8 cellular contexts compared by ENCODE assay signal in the genomic region with DNA sequence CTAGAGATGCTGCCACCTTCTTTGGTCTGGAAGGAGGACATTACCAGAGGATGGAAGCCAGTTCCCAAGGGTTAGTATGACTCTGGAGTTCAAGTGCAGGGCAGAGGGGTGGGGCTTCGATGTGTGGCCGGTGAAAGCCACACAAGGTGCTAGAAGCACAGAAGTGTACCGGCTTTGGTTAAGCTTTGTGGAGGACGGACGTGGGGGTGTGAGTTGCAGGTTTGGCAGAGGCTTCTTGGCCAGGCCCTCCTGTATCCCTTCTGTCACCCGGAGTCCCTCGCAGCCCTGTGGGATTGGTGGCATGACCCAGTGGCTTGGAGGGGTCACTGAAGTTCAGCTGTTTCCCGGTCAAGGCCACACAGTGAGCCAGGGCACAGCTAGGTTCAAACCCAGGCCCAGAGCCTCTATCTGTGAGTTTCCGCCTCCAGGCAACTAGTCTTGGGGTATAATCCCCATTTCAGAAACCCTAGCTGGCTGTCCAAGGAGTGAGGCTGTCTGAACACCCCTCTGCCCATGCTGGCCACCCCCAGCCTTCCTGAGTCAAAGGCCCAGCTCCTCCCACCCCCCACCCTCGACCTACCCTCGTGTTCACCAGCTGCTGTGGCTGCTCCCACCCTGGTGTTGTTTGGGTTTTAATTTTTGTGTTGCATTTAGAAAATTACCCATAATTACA. TPM values are rescaled to one million over a fixed set of nuclear protein-coding genes. Genes with fewer than 3 reads are reported as not detected.
DNase-seq lines count a peak whose midpoint lies in the region; ATAC-seq and TF ChIP-seq lines count a peak whose summit lies in the region.

No MANE protein-coding gene starts in this region.

- peak overlapping the region; percentile 100 for H3K4me2 ChIP-seq in HCT116 (ENCODE audit: low read length)
- H3K4me2 ChIP-seq in MM.1S (ENCODE audit: low read depth, low read length), result no peak overlapping the region

- ATAC-seq in HCT116 (no peak), HG03521 (IDR thresholded peaks at IDR 0.05; ENCODE audit: unreplicated experiment) (no peak)

- intact Hi-C loops in HCT116 (cut with micrococcal nuclease), result no loop called here

- WGBS in adipose tissue, 3 donors, result 11 to 40% (median 11%) methylated on average over 11 of the region's 11 CpGs
- 77 to 78% methylated on average over 6 to 10 of the region's 11 CpGs for WGBS in endodermal cell (ENCODE audit: insufficient coverage in 1 of 2, insufficient read length in 1 of 2), 2 experiments

- H3K79me2 ChIP-seq in ACC112 (ENCODE audit: control insufficient read depth, insufficient read depth, low read length, unreplicated experiment) (peaks cover 2% of the 10 kb centered on the region), HCT116 (ENCODE audit: insufficient read depth, low read length) (peaks cover 3% of the 10 kb centered on the region; the same call in 1 of the 2 replicates), MM.1S (ENCODE audit: low read length) (no peaks in the 10 kb centered on the region)

- H3K4me1 ChIP-seq in ACC112 (ENCODE audit: control insufficient read depth, insufficient read depth, low read length, unreplicated experiment), result peaks cover 35% of the 10 kb centered on the region
- H3K4me1 ChIP-seq in HCT116 (ENCODE audit: control insufficient read depth in 1 of 2, insufficient read depth in 2 of 2, low read length in 2 of 2), result peaks cover 49 to 74% of the 10 kb centered on the region in 2 experiments
- peaks cover 30 to 43% of the 10 kb centered on the region in 2 donors for H3K4me1 ChIP-seq in mucosa of rectum (ENCODE audit: control insufficient read depth in 2 of 2, insufficient read depth in 2 of 2, low read length in 2 of 2)
- H3K4me1 ChIP-seq in endodermal cell (ENCODE audit: control insufficient read depth, insufficient read depth, low read length), result no peaks in the 10 kb centered on the region
- peaks cover 6% of the 10 kb centered on the region for H3K4me1 ChIP-seq in MM.1S (ENCODE audit: low read length)

- H3K36me3 Mint-ChIP-seq in endodermal cell (ENCODE audit: low read depth), result no peaks in the 10 kb centered on the region

- H3K4me3 Mint-ChIP-seq in endodermal cell, result no peak overlapping the region

- H3K27me3 ChIP-seq in ACC112 (ENCODE audit: insufficient read depth, low read length) (no peaks in the 10 kb centered on the region), HCT116 (ENCODE audit: insufficient read depth, low read length) (no peaks in the 10 kb centered on the region), mucosa of rectum (ENCODE audit: control insufficient read depth in 2 of 2, insufficient read depth in 2 of 2, low read length in 2 of 2) (peaks cover 8 to 9% of the 10 kb centered on the region in 2 donors), endodermal cell (ENCODE audit: control insufficient read depth, insufficient read depth, low read length, poor library complexity, severe bottlenecking) (peaks cover 10% of the 10 kb centered on the region), MM.1S (replicated peaks; ENCODE audit: insufficient read depth, low read length) (peaks cover 73% of the 10 kb centered on the region)

- peaks cover 55% of the 10 kb centered on the region for H3K27me3 Mint-ChIP-seq in endodermal cell (ENCODE audit: insufficient read depth)

- no peaks in the 10 kb centered on the region for H3K9me2 ChIP-seq in HCT116 (ENCODE audit: insufficient read depth)
- H3K9me2 ChIP-seq in MM.1S (replicated peaks; ENCODE audit: insufficient read depth, low read length), result no peaks in the 10 kb centered on the region

- POLR2A ChIA-PET in HCT116 (lab: Charles Lee), result interaction anchor here (0.5 to 5.4 kb wide), 9 partner anchors 25 to 134 kb away, joined by 3 to 45 read pairs (median 4); a partner anchor contains a TSS

- H3K9ac ChIP-seq in HCT116 (ENCODE audit: low read length) (peak overlapping the region; percentile 96), mucosa of rectum (ENCODE audit: low read depth in 1 of 2, low read length in 2 of 2) (peak overlapping the region; percentile 14 to 43), endodermal cell (ENCODE audit: extremely low read depth, low read length, poor library complexity, severe bottlenecking) (no peak overlapping the region), MM.1S (ENCODE audit: low read length) (no peak overlapping the region)

- peaks cover 4% of the 10 kb centered on the region for H3K4me1 Mint-ChIP-seq in endodermal cell

- H3K36me3 ChIP-seq in ACC112 (ENCODE audit: insufficient read depth, low read length) (no peaks in the 10 kb centered on the region), HCT116 (ENCODE audit: control insufficient read depth in 1 of 2, insufficient read depth in 2 of 2, low read length in 2 of 2) (no peaks in the 10 kb centered on the region), mucosa of rectum (ENCODE audit: control insufficient read depth in 2 of 2, insufficient read depth in 2 of 2, low read length in 2 of 2) (no peaks in the 10 kb centered on the region), endodermal cell (ENCODE audit: control insufficient read depth, insufficient read depth, low read length) (no peaks in the 10 kb centered on the region), MM.1S (replicated peaks; ENCODE audit: insufficient read depth, low read length) (no peaks in the 10 kb centered on the region)

- BruUV-seq in HCT116 (replicated peaks; lab: Mats Ljungman, UMichigan), result no TSS peak

- peaks cover 10% of the 10 kb centered on the region for H3F3A ChIP-seq in MM.1S (ENCODE audit: insufficient read depth, low read length)

- H3K9me3 ChIP-seq in HCT116 (ENCODE audit: control insufficient read depth in 1 of 2, insufficient read depth in 1 of 2, low read depth in 1 of 2, low read length in 2 of 2), result no peaks in the 10 kb centered on the region
- H3K9me3 ChIP-seq in mucosa of rectum (ENCODE audit: control insufficient read depth in 2 of 2, low read length in 2 of 2), result no peaks in the 10 kb centered on the region
- H3K9me3 ChIP-seq in endodermal cell (ENCODE audit: control insufficient read depth, low read length), result no peaks in the 10 kb centered on the region
- no peaks in the 10 kb centered on the region for H3K9me3 ChIP-seq in MM.1S (replicated peaks; ENCODE audit: insufficient read depth, low read length)

- no peak for TF ChIP-seq RAD21 in HCT116 (IDR thresholded peaks at IDR 0.05; ENCODE audit: low read depth)

- DNase-seq in HCT116 (ENCODE audit: low read depth, low spot score) (no peak), endodermal cell (no peak), MM.1S (no peak)
- no peak for DNase-seq in stimulated activated CD4-positive, alpha-beta T cell treated with anti-CD3 and anti-CD28 coated beads, Interleukin-4, amount 100 ng/mL, for 24 hours

- TF ChIP-seq CTCF in HCT116 (IDR thresholded peaks at IDR 0.05 in 2 of 3, conservative IDR thresholded peaks at IDR 0.05 in 1 of 3; ENCODE audit: borderline replicate concordance in 1 of 3, insufficient read depth in 1 of 3, low read depth in 2 of 3, low read length in 2 of 3), result no peak
- TF ChIP-seq CTCF in endodermal cell (conservative IDR thresholded peaks at IDR 0.05), result no peak
- no peak for TF ChIP-seq CTCF in MM.1S (IDR thresholded peaks at IDR 0.05; ENCODE audit: low read length)

- H3K9me3 Mint-ChIP-seq in endodermal cell, result no peaks in the 10 kb centered on the region

- no peak overlapping the region for H3K27ac Mint-ChIP-seq in endodermal cell

- H2AFZ ChIP-seq in ACC112 (ENCODE audit: low read length, unreplicated experiment) (no peak overlapping the region), HCT116 (ENCODE audit: low read depth, low read length, poor library complexity, severe bottlenecking) (no peak overlapping the region), MM.1S (ENCODE audit: low read length) (no peak overlapping the region)

- no peaks in the 10 kb centered on the region for H4K20me1 ChIP-seq in HCT116 (ENCODE audit: insufficient read depth)
- H4K20me1 ChIP-seq in MM.1S (ENCODE audit: insufficient read depth, low read length), result no peaks in the 10 kb centered on the region

- CTCF ChIA-PET in HCT116 (lab: Charles Lee), result interaction anchor here (1.0 to 2.1 kb wide), 6 partner anchors 13 to 222 kb away, joined by 3 to 16 read pairs (median 4); a partner anchor contains a TSS

- RAD21 ChIA-PET in HCT116 (lab: Charles Lee; ENCODE audit: low non-redundant PET in 1 of 2, low total read pairs in 2 of 2, uncharacterized antibody in 2 of 2, unreplicated experiment in 2 of 2), result interaction anchor here in 1 of 2 experiments (0.8 kb wide), 1 partner anchor 297 kb away, joined by 3 read pairs; no protein-coding TSS in a partner anchor

- H3K4me3 ChIP-seq in ACC112 (ENCODE audit: low read depth, low read length), result peak overlapping the region; percentile 76
- peak overlapping the region; percentile 53 to 92 for H3K4me3 ChIP-seq in HCT116 (replicated peaks in 1 of 2; ENCODE audit: low read depth in 1 of 2, low read length in 2 of 2)
- no peak overlapping the region for H3K4me3 ChIP-seq in mucosa of rectum (ENCODE audit: low read length in 2 of 2)
- H3K4me3 ChIP-seq in endodermal cell (ENCODE audit: low read length), result no peak overlapping the region
- no peak overlapping the region for H3K4me3 ChIP-seq in MM.1S (ENCODE audit: low read length)

- TF ChIP-seq POLR2A in HCT116 (IDR thresholded peaks at IDR 0.05; ENCODE audit: borderline replicate concordance, extremely low read depth, insufficient read depth, insufficient read length), result peak; percentile 14

- peak overlapping the region; percentile 98 for H3K27ac ChIP-seq in ACC112 (ENCODE audit: low read depth, low read length)
- peak overlapping the region; percentile 98 for H3K27ac ChIP-seq in HCT116 (ENCODE audit: low read depth, low read length)
- peak overlapping the region; percentile 40 for H3K27ac ChIP-seq in adipose tissue (ENCODE audit: low read depth, low read length)
- peak overlapping the region; percentile 79 to 89 for H3K27ac ChIP-seq in mucosa of rectum (ENCODE audit: low read depth in 2 of 2, low read length in 2 of 2)
- no peak overlapping the region for H3K27ac ChIP-seq in endodermal cell (ENCODE audit: low read depth, low read length)
- H3K27ac ChIP-seq in MM.1S (ENCODE audit: low read length), result no peak overlapping the region

RNA-seq across cellular contexts. Expression of a gene that starts 4.6 kb away (rescaled TPM):
- total RNA-seq in HCT116 (2021; ENCODE audit: unreplicated experiment) (164 TPM), endodermal cell (10 to 100 TPM; 35.9 to 43.5 TPM)
- 55.6 and 64.2 TPM in 2 replicates for polyA plus RNA-seq in HCT116 (2012)
- 10 to 100 TPM; 28.1 to 83.2 (median 72.5) TPM for polyA plus RNA-seq in adipose tissue
- polyA plus RNA-seq in endodermal cell (2013, experiment 1 of 2), result 154 TPM
- polyA plus RNA-seq in endodermal cell (2013, experiment 2 of 2), result 157 TPM

RNA-seq across cellular contexts. Expression of a gene that starts 17.2 kb away (rescaled TPM):
- total RNA-seq in HCT116 (2021; ENCODE audit: unreplicated experiment) (0.12 TPM), endodermal cell (not detected)
- not detected in 2 replicates for polyA plus RNA-seq in HCT116 (2012)
- 1 to 10 TPM; 1.6 to 9.8 (median 7.1) TPM for polyA plus RNA-seq in adipose tissue
- 0.21 TPM for polyA plus RNA-seq in endodermal cell (2013, experiment 1 of 2)
- 0.21 TPM for polyA plus RNA-seq in endodermal cell (2013, experiment 2 of 2)

RNA-seq across cellular contexts. Expression of a gene that starts 23.3 kb away (rescaled TPM):
- total RNA-seq in HCT116 (2021; ENCODE audit: unreplicated experiment), result 365 TPM
- 282 and 302 TPM in 2 replicates for polyA plus RNA-seq in HCT116 (2012)
- 10 to 100 TPM; 18.3 to 55.6 (median 24.3) TPM for polyA plus RNA-seq in adipose tissue
- 100 to 1,000 TPM; 156 to 212 TPM for total RNA-seq in endodermal cell
- polyA plus RNA-seq in endodermal cell (2013, experiment 1 of 2), result 502 TPM
- 458 TPM for polyA plus RNA-seq in endodermal cell (2013, experiment 2 of 2)

RNA-seq across cellular contexts. Expression of a gene that starts 28.7 kb away (rescaled TPM):
- 425 TPM for total RNA-seq in HCT116 (2021; ENCODE audit: unreplicated experiment)
- polyA plus RNA-seq in HCT116 (2012), result 480 and 583 TPM in 2 replicates
- polyA plus RNA-seq in adipose tissue, result 100 to 1,000 TPM in 1 of 3 donors, 1 to 10 TPM in 2; 1.8 to 107 (median 3.5) TPM
- total RNA-seq in endodermal cell, result 1 to 10 TPM in 1 of 2 donors, under 1 TPM in 1; 0.90 to 2.2 TPM
- polyA plus RNA-seq in endodermal cell (2013, experiment 1 of 2), result 15.5 TPM
- 18.2 TPM for polyA plus RNA-seq in endodermal cell (2013, experiment 2 of 2)

Comparison
In these comparisons a context has a peak if more than half of its experiments do, and no peak if none do; other contexts are left out.
1. H3K27ac ChIP-seq: peak in ACC112 (single experiment), HCT116 (single experiment), adipose tissue (single experiment) and mucosa of rectum (2 of 2); none in endodermal cell (single experiment) and MM.1S (single experiment).
2. H3K4me3 ChIP-seq: peak in ACC112 (single experiment) and HCT116 (2 of 2); none in mucosa of rectum (0 of 2), endodermal cell (single experiment) and MM.1S (single experiment).
3. H3K9ac ChIP-seq: peak in HCT116 (single experiment) and mucosa of rectum (2 of 2); none in endodermal cell (single experiment) and MM.1S (single experiment).